Comparison of ENCODE assay signal across 2 cellular contexts in genomic region chr22:19803736-19804267, GRCh38.
TF ChIP-seq lines count a peak whose summit lies in the region.

No MANE protein-coding gene starts in this region.

TF ChIP-seq in WTC11, 78 proteins besides CTCF, POLR2A, EP300 and RAD21:
- TF ChIP-seq PREB (CRISPR knock-in tag; IDR thresholded peaks at IDR 0.05; ENCODE audit: borderline replicate concordance) (no peak), ELF4 (CRISPR knock-in tag; IDR thresholded peaks at IDR 0.05; ENCODE audit: low read depth) (no peak), USF1 (CRISPR knock-in tag; IDR thresholded peaks at IDR 0.05) (no peak), MXD4 (CRISPR knock-in tag; IDR thresholded peaks at IDR 0.05; ENCODE audit: borderline replicate concordance) (no peak), ZMAT4 (CRISPR knock-in tag; IDR thresholded peaks at IDR 0.05) (no peak), ATF1 (CRISPR knock-in tag; IDR thresholded peaks at IDR 0.05) (no peak)

TF ChIP-seq in HepG2, 621 proteins besides CTCF, POLR2A, EP300 and RAD21:
- 0 out of 2 replicates have a peak, but pooled peaks have one; percentile 18 for TF ChIP-seq HNRNPL (IDR thresholded peaks at IDR 0.05; ENCODE audit: low read depth, low read length)
- no peak for TF ChIP-seq SMAD3 (CRISPR knock-in tag; IDR thresholded peaks at IDR 0.05)
